9 cellular contexts compared by ENCODE assay signal in genomic region chr2:233082222-233082933, GRCh38. TPM values are rescaled to one million over a fixed set of nuclear protein-coding genes. Genes with fewer than 3 reads are reported as not detected.
A peak's percentile ranks its signal among the peaks of the same experiment; 100 is the strongest.
DNase-seq lines count a peak whose midpoint lies in the region; ATAC-seq lines count a peak whose summit lies in the region.
"Had no signal": no experiment of that assay in that cellular context is flagged by ENCODE, and none has a peak within 500 bp of the region (broad histone marks: within the 10 kb centered on the region; RNA-seq: fewer than 3 reads in every experiment).

No MANE protein-coding gene starts in this region.

- peak overlapping the region; percentile 74 for H3K4me3 Mint-ChIP-seq in activated CD8-positive, alpha-beta memory T cell treated with anti-CD3 and anti-CD28 coated beads, Interleukin-2, amount 10 ng/mL, durations not matched to agents 7 days and 5 days
- peak overlapping the region in 7 of 8 donors; percentile 65 to 93 (median 89) for H3K4me3 Mint-ChIP-seq in naive B cell

- H3K36me3 Mint-ChIP-seq in activated CD8-positive, alpha-beta memory T cell treated with anti-CD3 and anti-CD28 coated beads, Interleukin-2, amount 10 ng/mL, durations not matched to agents 7 days and 5 days = peaks cover 67% of the 10 kb centered on the region
- H3K36me3 Mint-ChIP-seq in naive B cell = peaks cover 27 to 36% of the 10 kb centered on the region in 2 donors

- H3K27ac Mint-ChIP-seq in activated CD8-positive, alpha-beta memory T cell treated with anti-CD3 and anti-CD28 coated beads, Interleukin-2, amount 10 ng/mL, durations not matched to agents 7 days and 5 days = peak overlapping the region; percentile 94
- peak overlapping the region in 4 of 6 donors; percentile 99 to 100 (median 99) for H3K27ac Mint-ChIP-seq in naive B cell

- H3K27me3 Mint-ChIP-seq in activated CD8-positive, alpha-beta memory T cell treated with anti-CD3 and anti-CD28 coated beads, Interleukin-2, amount 10 ng/mL, durations not matched to agents 7 days and 5 days = no peaks in the 10 kb centered on the region
- H3K27me3 Mint-ChIP-seq in naive B cell = no peaks in the 10 kb centered on the region

- peaks cover 91% of the 10 kb centered on the region for H3K4me1 Mint-ChIP-seq in activated CD8-positive, alpha-beta memory T cell treated with anti-CD3 and anti-CD28 coated beads, Interleukin-2, amount 10 ng/mL, durations not matched to agents 7 days and 5 days
- peaks cover 80 to 98% (median 96%) of the 10 kb centered on the region in 3 donors for H3K4me1 Mint-ChIP-seq in naive B cell

- DNase-seq in activated CD8-positive, alpha-beta memory T cell treated with anti-CD3 and anti-CD28 coated beads, Interleukin-2, amount 10 ng/mL, durations not matched to agents 7 days and 5 days = no peak
- no peak for DNase-seq in activated CD8-positive, alpha-beta memory T cell treated with anti-CD3 and anti-CD28 coated beads for 24 hours
- DNase-seq in SKM-1 (lab: John Stamatoyannopoulos, UW; ENCODE audit: unreplicated experiment) = peak; percentile 52
- peak; percentile 59 for DNase-seq in naive B cell
- DNase-seq in NK-92 treated with Interleukin-12 subunit alpha and Interleukin-12 subunit beta, amount 100 ng/mL, for 24 hours (lab: John Stamatoyannopoulos, UW) = no peak
- DNase-seq in NCI-H748 (lab: John Stamatoyannopoulos, UW; ENCODE audit: unreplicated experiment) = no peak
- DNase-seq in kidney tubule cell (ENCODE audit: low spot score) = no peak

- CTCF ChIA-PET in activated CD8-positive, alpha-beta memory T cell treated with anti-CD3 and anti-CD28 coated beads, Interleukin-2, amount 10 ng/mL, durations not matched to agents 7 days and 5 days (lab: Charles Lee) = interaction anchor here (0.9 to 9.6 kb wide), 10 partner anchors 12 to 188 kb away, joined by 3 to 71 read pairs (median 4); partner anchors contain the start of genes ATG16L1 and INPP5D

- peak; percentile 35 for ATAC-seq in activated CD8-positive, alpha-beta memory T cell treated with anti-CD3 and anti-CD28 coated beads, Interleukin-2, amount 10 ng/mL, durations not matched to agents 7 days and 5 days
- ATAC-seq in HG02885 (IDR thresholded peaks at IDR 0.05; ENCODE audit: poor library complexity, unreplicated experiment) (peak; percentile 55), naive B cell (ENCODE audit: low read depth in 2 of 2) (peak; percentile 44 to 46)

- H3K9me3 Mint-ChIP-seq in activated CD8-positive, alpha-beta memory T cell treated with anti-CD3 and anti-CD28 coated beads, Interleukin-2, amount 10 ng/mL, durations not matched to agents 7 days and 5 days (ENCODE audit: low read depth) = no peaks in the 10 kb centered on the region
- no peaks in the 10 kb centered on the region for H3K9me3 Mint-ChIP-seq in naive B cell

RNA-seq across cellular contexts. Expression of gene INPP5D, which starts 22.2 kb away (rescaled TPM):
- 100 to 1,000 TPM; 140 to 152 TPM for total RNA-seq in activated CD8-positive, alpha-beta memory T cell treated with anti-CD3 and anti-CD28 coated beads, Interleukin-2, amount 10 ng/mL, durations not matched to agents 7 days and 5 days
- polyA plus RNA-seq in naive B cell (ENCODE audit: low read depth in 6 of 6) = 100 to 1,000 TPM in 4 of 6 donors, 10 to 100 TPM in 2; 56.8 to 230 (median 102) TPM

RNA-seq across cellular contexts. Expression of gene NEU2, which starts 49.9 kb away (rescaled TPM):
- not detected for total RNA-seq in activated CD8-positive, alpha-beta memory T cell treated with anti-CD3 and anti-CD28 coated beads, Interleukin-2, amount 10 ng/mL, durations not matched to agents 7 days and 5 days
- polyA plus RNA-seq in naive B cell (ENCODE audit: low read depth in 6 of 6) = not detected
- polyA plus RNA-seq: AG04450 had no signal

Comparison
In these comparisons a context has a peak if more than half of its experiments do, and no peak if none do; other contexts are left out.
1. DNase-seq: peak in SKM-1 (single experiment) and naive B cell (single experiment); none in activated CD8-positive, alpha-beta memory T cell treated with anti-CD3 and anti-CD28 coated beads, Interleukin-2, amount 10 ng/mL, durations not matched to agents 7 days and 5 days (single experiment), activated CD8-positive, alpha-beta memory T cell treated with anti-CD3 and anti-CD28 coated beads for 24 hours (single experiment), NK-92 treated with Interleukin-12 subunit alpha and Interleukin-12 subunit beta, amount 100 ng/mL, for 24 hours (single experiment), NCI-H748 (single experiment) and kidney tubule cell (single experiment).
2. Peak in every context shown above with its lines, with median percentiles within 50 percentile points of each other: ATAC-seq.